ENCODE assay signal across 23 cellular contexts in genomic region chr9:557601-558201, GRCh38. TPM values are rescaled to one million over a fixed set of nuclear protein-coding genes. Genes with fewer than 3 reads are reported as not detected.
DNase-seq lines count a peak whose midpoint lies in the region; ATAC-seq and TF ChIP-seq lines count a peak whose summit lies in the region.
"Had no signal": no experiment of that assay in that cellular context is flagged by ENCODE, and none has a peak within 500 bp of the region (broad histone marks: within the 10 kb centered on the region; RNA-seq: fewer than 3 reads in every experiment).

No MANE protein-coding gene starts in this region.

- H4K12ac ChIP-seq in trophoblast cell (ENCODE audit: low read depth, low read length): no peak overlapping the region

- H4K8ac ChIP-seq in trophoblast cell (ENCODE audit: low read depth, low read length): no peak overlapping the region

- H3K27ac ChIP-seq in RWPE2 (ENCODE audit: poor library complexity, severe bottlenecking) (peak overlapping the region; percentile 19), trophoblast cell (ENCODE audit: low read depth, low read length) (peak overlapping the region; percentile 73)
- H3K27ac ChIP-seq: esophagus squamous epithelium, Peyer's patch had no signal

- no peak overlapping the region for H2BK12ac ChIP-seq in trophoblast cell (ENCODE audit: low read length)

- peaks cover 11% of the 10 kb centered on the region for H3K27me3 Mint-ChIP-seq in stimulated activated memory B cell treated with anti-CD40 and anti-IgM and Interleukin-4, amounts not matched to agents 10 μg/mL and 1 μg/mL and 100 μg/mL, for 72 hours
- H3K27me3 Mint-ChIP-seq: type B pancreatic cell had no signal

- no peak overlapping the region for H2AFZ ChIP-seq in trophoblast cell (ENCODE audit: insufficient read depth, low read length, poor library complexity)

- H3K18ac ChIP-seq in trophoblast cell (ENCODE audit: low read length): peak overlapping the region; percentile 79

- peak overlapping the region; percentile 43 for H2BK5ac ChIP-seq in trophoblast cell (ENCODE audit: low read depth, low read length, poor library complexity)

- no peaks in the 10 kb centered on the region for H3K9me3 ChIP-seq in RWPE2 (ENCODE audit: severe bottlenecking)
- no peaks in the 10 kb centered on the region for H3K9me3 ChIP-seq in trophoblast cell (ENCODE audit: insufficient read depth, low read depth, low read length)
- H3K9me3 ChIP-seq: esophagus squamous epithelium, Peyer's patch, SK-N-SH had no signal

- peaks cover 7% of the 10 kb centered on the region for H3K4me1 Mint-ChIP-seq in stimulated activated memory B cell treated with anti-CD40 and anti-IgM and Interleukin-4, amounts not matched to agents 10 μg/mL and 1 μg/mL and 100 μg/mL, for 72 hours

- H2AK5ac ChIP-seq in trophoblast cell (ENCODE audit: low read length): no peak overlapping the region

- no peak overlapping the region for H2BK120ac ChIP-seq in trophoblast cell (ENCODE audit: insufficient read depth, low read length, poor library complexity)

- H3K4ac ChIP-seq in trophoblast cell (ENCODE audit: low read depth, low read length): peak overlapping the region; percentile 53

- no peak for TF ChIP-seq CTCF in RWPE2 (IDR thresholded peaks at IDR 0.05; ENCODE audit: poor library complexity, severe bottlenecking)

- H3K27me3 ChIP-seq in RWPE2 (ENCODE audit: insufficient read depth, poor library complexity, severe bottlenecking): no peaks in the 10 kb centered on the region
- H3K27me3 ChIP-seq in trophoblast cell (ENCODE audit: insufficient read depth, low read length): no peaks in the 10 kb centered on the region
- H3K27me3 ChIP-seq: esophagus squamous epithelium, Peyer's patch had no signal

- peak overlapping the region; percentile 18 for H4K91ac ChIP-seq in trophoblast cell (ENCODE audit: low read depth, low read length)

- H3K4me2 ChIP-seq in trophoblast cell (ENCODE audit: low read length): no peak overlapping the region
- H3K4me2 ChIP-seq: SK-N-SH had no signal

- no CpG with 5 or more reads among the region's 9 CpGs for WGBS in trophoblast cell (ENCODE audit: extremely low coverage, insufficient coverage, insufficient read length)

- ATAC-seq in RWPE2 (ENCODE audit: low read depth) (peak; percentile 86), HG03439 (IDR thresholded peaks at IDR 0.05; ENCODE audit: unreplicated experiment) (no peak), HG03097 (IDR thresholded peaks at IDR 0.05; ENCODE audit: low FRiP score, unreplicated experiment) (no peak), GM19324 (IDR thresholded peaks at IDR 0.05; ENCODE audit: low FRiP score, unreplicated experiment) (no peak)
- no peak for ATAC-seq in stimulated activated memory B cell treated with anti-CD40 and anti-IgM and Interleukin-4, amounts not matched to agents 10 μg/mL and 1 μg/mL and 100 μg/mL, for 72 hours
- ATAC-seq: activated CD4-positive, alpha-beta T cell treated with anti-CD3 and anti-CD28 coated beads for 36 hours; activated CD8-positive, alpha-beta memory T cell treated with anti-CD3 and anti-CD28 coated beads, Interleukin-2, amount 10 ng/mL, durations not matched to agents 7 days and 5 days had no signal

- no peaks in the 10 kb centered on the region for H3K36me3 Mint-ChIP-seq in stimulated activated memory B cell treated with anti-CD40 and anti-IgM and Interleukin-4, amounts not matched to agents 10 μg/mL and 1 μg/mL and 100 μg/mL, for 72 hours
- H3K36me3 Mint-ChIP-seq: activated CD8-positive, alpha-beta memory T cell treated with anti-CD3 and anti-CD28 coated beads, Interleukin-2, amount 10 ng/mL, durations not matched to agents 7 days and 5 days; type B pancreatic cell had no signal

- no peak overlapping the region for H3K27ac Mint-ChIP-seq in stimulated activated memory B cell treated with anti-CD40 and anti-IgM and Interleukin-4, amounts not matched to agents 10 μg/mL and 1 μg/mL and 100 μg/mL, for 72 hours
- H3K27ac Mint-ChIP-seq: activated CD4-positive, alpha-beta T cell treated with anti-CD3 and anti-CD28 coated beads for 36 hours; activated CD8-positive, alpha-beta memory T cell treated with anti-CD3 and anti-CD28 coated beads, Interleukin-2, amount 10 ng/mL, durations not matched to agents 7 days and 5 days; activated T-helper 2 cell treated with anti-CD3 and anti-CD28 coated beads, Interferon-gamma antibody, Interleukin-2, Interleukin-4, amounts not matched to agents 10 μg/mL and 5 μg/mL and 100 μg/mL, durations not matched to agents 14 hours and 24 hours and 36 hours; HFFc6; type B pancreatic cell had no signal

- peak; percentile 30 for DNase-seq in H4 (ENCODE audit: low spot score)
- DNase-seq in RWPE2 (ENCODE audit: low spot score): no peak
- DNase-seq in glomerular visceral epithelial cell (ENCODE audit: extremely low spot score): peak; percentile 16
- peak; percentile 61 to 87 for DNase-seq in trophoblast cell
- DNase-seq: activated CD4-positive, alpha-beta T cell treated with anti-CD3 and anti-CD28 coated beads for 36 hours; activated CD8-positive, alpha-beta memory T cell treated with anti-CD3 and anti-CD28 coated beads, Interleukin-2, amount 10 ng/mL, durations not matched to agents 7 days and 5 days; esophagus squamous epithelium; head of caudate nucleus; HFFc6; kidney; NCI-H1105; NCI-H526 treated with DMSO at 0.1 percent for 48 hours; Peyer's patch; SK-N-SH; stimulated activated CD4-positive, alpha-beta T cell treated with anti-CD3 and anti-CD28 coated beads, Interleukin-15, amount 100 ng/mL, for 24 hours; stimulated activated naive CD4-positive, alpha-beta T cell treated with Interleukin-2 at 50 U/mL for 16 hours had no signal

- H3K79me1 ChIP-seq in trophoblast cell (ENCODE audit: low read length): peaks cover 3% of the 10 kb centered on the region

- H3K36me3 ChIP-seq in RWPE2 (ENCODE audit: low read depth) (no peaks in the 10 kb centered on the region; the same call in 1 of the 2 replicates), trophoblast cell (ENCODE audit: control insufficient read depth in 1 of 2, insufficient read depth in 2 of 2, low read length in 2 of 2) (no peaks in the 10 kb centered on the region)
- H3K36me3 ChIP-seq: esophagus squamous epithelium, Peyer's patch had no signal

- H3K79me2 ChIP-seq in trophoblast cell (ENCODE audit: control insufficient read depth, insufficient read depth, low read length, poor library complexity): no peaks in the 10 kb centered on the region

- peaks cover 37% of the 10 kb centered on the region for H3K4me1 ChIP-seq in RWPE2 (ENCODE audit: insufficient read depth, poor library complexity, severe bottlenecking)
- H3K4me1 ChIP-seq in trophoblast cell (ENCODE audit: control insufficient read depth in 1 of 2, insufficient read depth in 2 of 2, low read length in 2 of 2): peaks cover 0 to 5% of the 10 kb centered on the region in 2 experiments
- H3K4me1 ChIP-seq: Peyer's patch had no signal

- H3K9me3 Mint-ChIP-seq in stimulated activated memory B cell treated with anti-CD40 and anti-IgM and Interleukin-4, amounts not matched to agents 10 μg/mL and 1 μg/mL and 100 μg/mL, for 72 hours: no peaks in the 10 kb centered on the region
- H3K9me3 Mint-ChIP-seq: activated T-helper 2 cell treated with anti-CD3 and anti-CD28 coated beads, Interferon-gamma antibody, Interleukin-2, Interleukin-4, amounts not matched to agents 10 μg/mL and 5 μg/mL and 100 μg/mL, durations not matched to agents 14 hours and 24 hours and 36 hours; HFFc6; neural crest cell; type B pancreatic cell had no signal

- no peak overlapping the region for H3K23ac ChIP-seq in trophoblast cell (ENCODE audit: low read length)

- H3K4me3 ChIP-seq in RWPE2 (ENCODE audit: severe bottlenecking) (no peak overlapping the region), trophoblast cell (ENCODE audit: low read depth, low read length) (no peak overlapping the region)
- H3K4me3 ChIP-seq: esophagus squamous epithelium, Peyer's patch had no signal

- no peak overlapping the region for H3K4me3 Mint-ChIP-seq in stimulated activated memory B cell treated with anti-CD40 and anti-IgM and Interleukin-4, amounts not matched to agents 10 μg/mL and 1 μg/mL and 100 μg/mL, for 72 hours
- H3K4me3 Mint-ChIP-seq: activated CD4-positive, alpha-beta T cell treated with anti-CD3 and anti-CD28 coated beads for 36 hours; activated CD8-positive, alpha-beta memory T cell treated with anti-CD3 and anti-CD28 coated beads, Interleukin-2, amount 10 ng/mL, durations not matched to agents 7 days and 5 days; HFFc6; neural crest cell; type B pancreatic cell had no signal

- H3K9ac ChIP-seq in trophoblast cell (ENCODE audit: low read length): no peak overlapping the region
- H3K9ac ChIP-seq: SK-N-SH had no signal

- peak overlapping the region; percentile 26 for H3K14ac ChIP-seq in trophoblast cell (ENCODE audit: low read length)

RNA-seq across cellular contexts. Expression of gene KANK1, which starts 53.2 kb away (rescaled TPM):
- 12.9 and 19.3 TPM in 2 replicates for total RNA-seq in H4 (2014; rRNA removed; shearing (Covaris generic))
- polyA plus RNA-seq in trophoblast cell (2013): 108 and 109 TPM in 2 replicates
